1 cellular context compared by ENCODE assay signal in the genomic region with DNA sequence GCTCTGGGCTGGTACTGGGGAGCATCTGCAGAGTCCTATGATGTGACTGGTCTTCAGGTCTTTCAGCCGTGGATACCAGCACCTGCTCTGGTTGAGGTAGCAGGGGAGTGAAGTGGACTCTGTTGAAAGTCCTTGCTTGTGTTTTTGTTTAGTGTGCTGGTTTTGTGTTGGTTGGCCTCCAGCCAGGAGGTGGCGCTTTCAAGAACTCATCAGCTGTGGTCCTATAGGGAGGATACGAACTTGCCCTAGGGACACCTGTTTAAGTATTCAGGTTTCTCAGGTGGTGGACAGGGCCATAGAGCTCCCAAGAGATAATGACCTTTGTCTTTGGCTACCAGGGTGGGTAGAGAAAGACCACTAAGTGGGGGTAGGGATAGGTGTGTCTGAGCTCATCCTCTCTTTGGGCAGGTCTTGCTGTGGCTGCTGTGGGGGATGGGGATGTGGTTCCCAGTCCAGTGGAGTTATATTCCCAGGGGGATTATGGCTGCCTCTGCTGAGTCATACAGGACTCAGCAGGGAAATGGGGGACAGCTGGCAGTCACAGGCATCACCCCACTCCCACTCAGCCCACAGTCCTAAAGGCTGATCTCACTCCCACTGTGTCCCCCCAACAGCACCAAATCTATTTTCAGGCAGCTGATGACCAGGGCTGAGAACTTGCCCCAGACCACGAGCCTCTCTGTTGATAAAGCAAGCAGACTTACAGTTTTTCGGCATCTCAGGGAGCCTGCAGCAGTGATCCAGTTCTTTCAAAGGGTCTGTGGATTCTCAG.
TF ChIP-seq lines count a peak whose summit lies in the region.

No MANE protein-coding gene starts in this region.

TF ChIP-seq in HepG2, 621 proteins besides CTCF, POLR2A, EP300 and RAD21 (continued from another document):
- TF ChIP-seq, protein P1, sequence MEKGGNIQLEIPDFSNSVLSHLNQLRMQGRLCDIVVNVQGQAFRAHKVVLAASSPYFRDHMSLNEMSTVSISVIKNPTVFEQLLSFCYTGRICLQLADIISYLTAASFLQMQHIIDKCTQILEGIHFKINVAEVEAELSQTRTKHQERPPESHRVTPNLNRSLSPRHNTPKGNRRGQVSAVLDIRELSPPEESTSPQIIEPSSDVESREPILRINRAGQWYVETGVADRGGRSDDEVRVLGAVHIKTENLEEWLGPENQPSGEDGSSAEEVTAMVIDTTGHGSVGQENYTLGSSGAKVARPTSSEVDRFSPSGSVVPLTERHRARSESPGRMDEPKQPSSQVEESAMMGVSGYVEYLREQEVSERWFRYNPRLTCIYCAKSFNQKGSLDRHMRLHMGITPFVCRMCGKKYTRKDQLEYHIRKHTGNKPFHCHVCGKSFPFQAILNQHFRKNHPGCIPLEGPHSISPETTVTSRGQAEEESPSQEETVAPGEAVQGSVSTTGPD (CRISPR knock-in tag; IDR thresholded peaks at IDR 0.05): no peak
- TF ChIP-seq, protein P2, sequence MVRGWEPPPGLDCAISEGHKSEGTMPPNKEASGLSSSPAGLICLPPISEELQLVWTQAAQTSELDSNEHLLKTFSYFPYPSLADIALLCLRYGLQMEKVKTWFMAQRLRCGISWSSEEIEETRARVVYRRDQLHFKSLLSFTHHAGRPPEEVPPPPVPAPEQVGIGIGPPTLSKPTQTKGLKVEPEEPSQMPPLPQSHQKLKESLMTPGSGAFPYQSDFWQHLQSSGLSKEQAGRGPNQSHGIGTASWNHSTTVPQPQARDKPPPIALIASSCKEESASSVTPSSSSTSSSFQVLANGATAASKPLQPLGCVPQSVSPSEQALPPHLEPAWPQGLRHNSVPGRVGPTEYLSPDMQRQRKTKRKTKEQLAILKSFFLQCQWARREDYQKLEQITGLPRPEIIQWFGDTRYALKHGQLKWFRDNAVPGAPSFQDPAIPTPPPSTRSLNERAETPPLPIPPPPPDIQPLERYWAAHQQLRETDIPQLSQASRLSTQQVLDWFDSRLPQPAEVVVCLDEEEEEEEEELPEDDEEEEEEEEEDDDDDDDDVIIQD (CRISPR knock-in tag; IDR thresholded peaks at IDR 0.05; ENCODE audit: low read depth): 0 out of 2 replicates have a peak, but pooled peaks have one; percentile 42
- TF ChIP-seq RORA (CRISPR knock-in tag; IDR thresholded peaks at IDR 0.05) (no peak), KLF6 (CRISPR knock-in tag; IDR thresholded peaks at IDR 0.05) (no peak), HNRNPK (IDR thresholded peaks at IDR 0.05; ENCODE audit: low read depth, low read length, poor library complexity, severe bottlenecking) (no peak), ZNF30 (CRISPR knock-in tag; IDR thresholded peaks at IDR 0.05) (no peak)
- TF ChIP-seq, protein P3, sequence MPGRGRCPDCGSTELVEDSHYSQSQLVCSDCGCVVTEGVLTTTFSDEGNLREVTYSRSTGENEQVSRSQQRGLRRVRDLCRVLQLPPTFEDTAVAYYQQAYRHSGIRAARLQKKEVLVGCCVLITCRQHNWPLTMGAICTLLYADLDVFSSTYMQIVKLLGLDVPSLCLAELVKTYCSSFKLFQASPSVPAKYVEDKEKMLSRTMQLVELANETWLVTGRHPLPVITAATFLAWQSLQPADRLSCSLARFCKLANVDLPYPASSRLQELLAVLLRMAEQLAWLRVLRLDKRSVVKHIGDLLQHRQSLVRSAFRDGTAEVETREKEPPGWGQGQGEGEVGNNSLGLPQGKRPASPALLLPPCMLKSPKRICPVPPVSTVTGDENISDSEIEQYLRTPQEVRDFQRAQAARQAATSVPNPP (CRISPR knock-in tag; IDR thresholded peaks at IDR 0.05): no peak
